In the genomic region with DNA sequence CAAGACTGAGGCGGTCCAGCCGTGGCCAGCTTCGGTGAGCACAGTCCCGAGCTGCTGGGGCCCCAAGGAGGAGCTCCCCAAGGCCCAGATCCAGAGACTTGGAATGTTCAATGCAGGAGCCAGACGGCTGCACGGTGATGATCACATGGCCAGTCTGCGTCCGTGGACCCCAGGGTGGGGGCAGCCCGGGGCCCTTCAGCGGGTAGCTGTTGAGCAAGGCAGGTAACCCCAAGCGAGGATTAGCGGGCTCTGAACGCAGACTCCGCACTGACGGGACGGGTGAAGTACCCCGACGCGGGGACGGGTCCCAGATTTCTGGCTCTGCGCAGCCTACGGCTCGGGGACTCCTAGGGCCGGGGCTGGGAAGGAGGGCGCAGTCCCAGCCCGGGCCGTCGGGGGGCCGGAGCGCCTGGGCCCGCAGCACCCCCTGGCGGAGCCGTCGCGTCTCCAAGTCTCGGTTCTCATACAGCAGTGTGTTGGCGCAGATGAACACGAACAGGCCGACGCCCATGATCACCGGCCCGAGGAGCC, we compare ENCODE assay signal across 8 cellular contexts.
DNase-seq lines count a peak whose midpoint lies in the region; FAIRE-seq lines count a peak whose summit lies in the region.

No MANE protein-coding gene starts in this region.

- no peaks in the 10 kb centered on the region for H3K9me3 ChIP-seq in iPS-18a (ENCODE audit: control insufficient read depth, low read depth, low read length)

- no peaks in the 10 kb centered on the region for H3K4me1 ChIP-seq in iPS-18a (ENCODE audit: control insufficient read depth, low read depth, low read length)

- DNase-seq in GM19239 (ENCODE audit: insufficient read length, low spot score) (peak; percentile 83), OCI-M1 (lab: John Stamatoyannopoulos, UW) (peak; percentile 49), globus pallidus (ENCODE audit: low spot score) (no peak), NCI-H1417 treated with DMSO at 0.1 percent for 48 hours (lab: John Stamatoyannopoulos, UW) (no peak), hippocampal formation (lab: John Stamatoyannopoulos, UW) (no peak)
- DNase-seq in activated gamma-delta T cell treated with anti-CD3 and anti-CD28 coated beads, Interleukin-2, amount 50 U/mL, for 16 hours (ENCODE audit: low read depth) = peak; percentile 53
- peak; percentile 68 to 80 for DNase-seq in stimulated activated CD4-positive, alpha-beta T cell treated with anti-CD3 and anti-CD28 coated beads, Interleukin-2, amount 100 ng/mL, for 24 hours

- H3K27ac ChIP-seq in iPS-18a (ENCODE audit: low read length) = no peak overlapping the region

- H3K36me3 ChIP-seq in iPS-18a (ENCODE audit: control insufficient read depth, low read depth, low read length) = no peaks in the 10 kb centered on the region

- no peak for FAIRE-seq in GM19239 (lab: Jason Lieb, UNC)

- H3K4me3 ChIP-seq in iPS-18a (ENCODE audit: low read length) = peak overlapping the region; percentile 17

- no peak overlapping the region for H3K9ac ChIP-seq in iPS-18a (ENCODE audit: low read length)

- peaks cover 47% of the 10 kb centered on the region for H3K27me3 ChIP-seq in iPS-18a (ENCODE audit: control insufficient read depth, insufficient read depth, low read length)

Comparison
In these comparisons a context has a peak if more than half of its experiments do, and no peak if none do; other contexts are left out.
1. DNase-seq: peak in GM19239 (single experiment), OCI-M1 (single experiment), activated gamma-delta T cell treated with anti-CD3 and anti-CD28 coated beads, Interleukin-2, amount 50 U/mL, for 16 hours (single experiment) and stimulated activated CD4-positive, alpha-beta T cell treated with anti-CD3 and anti-CD28 coated beads, Interleukin-2, amount 100 ng/mL, for 24 hours (2 of 2); none in globus pallidus (single experiment), NCI-H1417 treated with DMSO at 0.1 percent for 48 hours (single experiment) and hippocampal formation (0 of 2).